ENCODE assay signal across 8 cellular contexts in the genomic region with DNA sequence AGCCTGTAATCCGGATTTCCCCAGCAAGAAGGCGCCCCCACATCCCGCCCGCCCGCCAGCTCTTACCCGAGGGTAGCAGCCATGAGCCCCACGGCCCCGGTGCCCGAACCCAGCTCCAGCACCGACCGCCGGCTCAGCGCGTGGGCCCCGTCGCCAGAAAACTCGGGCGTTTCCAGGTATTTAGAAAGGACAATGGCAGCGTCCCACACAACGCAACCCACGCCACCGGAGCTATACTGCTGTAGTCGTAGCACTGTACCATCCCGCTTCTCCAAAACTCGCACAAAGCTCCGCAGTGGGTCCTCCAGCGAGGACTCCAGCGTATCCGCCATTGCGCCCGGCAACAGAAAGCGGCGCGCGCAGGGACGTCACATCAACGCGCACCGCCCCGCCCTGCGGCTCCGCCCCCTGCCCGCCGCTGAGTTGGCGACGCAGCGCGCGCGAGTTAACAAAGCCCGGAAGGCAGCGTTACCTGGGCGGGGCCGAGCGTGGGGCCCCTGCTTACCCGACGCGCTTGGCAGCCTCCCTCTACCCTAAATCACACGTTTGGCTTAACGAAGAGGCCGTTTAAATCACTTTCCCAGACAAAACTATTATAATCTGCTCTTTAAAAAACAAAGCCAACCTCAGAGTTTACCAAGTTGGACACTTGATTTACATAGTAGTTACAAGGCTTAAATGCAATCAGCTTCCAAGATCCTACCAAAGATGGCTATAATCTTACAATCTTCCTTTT.
DNase-seq lines count a peak whose midpoint lies in the region; ATAC-seq lines count a peak whose summit lies in the region.

TSS of gene VCPKMT (minus strand) at position 352 of the 736 bp plus-strand sequence. CDS start at position 332, 20 bp downstream.

- H3K4me3 ChIP-seq in GM08714 (ENCODE audit: low read length): peak within 1 kb of the TSS; percentile 86
- H3K4me3 ChIP-seq in SK-N-MC: peak within 1 kb of the TSS; percentile 99

- H3K9me3 Mint-ChIP-seq in activated naive CD4-positive, alpha-beta T cell treated with anti-CD3 and anti-CD28 coated beads, Interleukin-2, amount 10 ng/mL, durations not matched to agents 7 days and 5 days: no peaks in the 10 kb centered on the region

- peak within 1 kb of the TSS; percentile 97 for H3K27ac Mint-ChIP-seq in activated naive CD4-positive, alpha-beta T cell treated with anti-CD3 and anti-CD28 coated beads, Interleukin-2, amount 10 ng/mL, durations not matched to agents 7 days and 5 days

- peaks cover 39% of the 10 kb centered on the region for H3K36me3 ChIP-seq in SK-N-MC (ENCODE audit: insufficient read depth, low read length)

- CTCF ChIA-PET in activated naive CD4-positive, alpha-beta T cell treated with anti-CD3 and anti-CD28 coated beads, Interleukin-2, amount 10 ng/mL, durations not matched to agents 7 days and 5 days (lab: Charles Lee): interaction anchor here (0.7 to 1.5 kb wide), 5 partner anchors 62 to 264 kb away, joined by 3 to 6 read pairs (median 4); partner anchors contain the start of gene NEMF

- peak within 1 kb of the TSS; percentile 96 for H3K27ac ChIP-seq in SK-N-MC

- peaks cover 41% of the 10 kb centered on the region for H3K4me1 Mint-ChIP-seq in activated naive CD4-positive, alpha-beta T cell treated with anti-CD3 and anti-CD28 coated beads, Interleukin-2, amount 10 ng/mL, durations not matched to agents 7 days and 5 days

- peaks cover 32% of the 10 kb centered on the region for H3K36me3 Mint-ChIP-seq in activated naive CD4-positive, alpha-beta T cell treated with anti-CD3 and anti-CD28 coated beads, Interleukin-2, amount 10 ng/mL, durations not matched to agents 7 days and 5 days

- no peaks in the 10 kb centered on the region for H3K27me3 Mint-ChIP-seq in activated naive CD4-positive, alpha-beta T cell treated with anti-CD3 and anti-CD28 coated beads, Interleukin-2, amount 10 ng/mL, durations not matched to agents 7 days and 5 days

- H3K9me3 ChIP-seq in SK-N-MC (ENCODE audit: low read depth, low read length): no peaks in the 10 kb centered on the region

- peak; percentile 94 for ATAC-seq in HG02588 (IDR thresholded peaks at IDR 0.05; ENCODE audit: unreplicated experiment)

- H3K9ac ChIP-seq in SK-N-MC (ENCODE audit: insufficient read length): peak within 1 kb of the TSS; percentile 92

- peak within 1 kb of the TSS; percentile 96 for H3K4me3 Mint-ChIP-seq in activated naive CD4-positive, alpha-beta T cell treated with anti-CD3 and anti-CD28 coated beads, Interleukin-2, amount 10 ng/mL, durations not matched to agents 7 days and 5 days

- DNase-seq in NCI-H1048 (lab: John Stamatoyannopoulos, UW): peak; percentile 92
- peak; percentile 67 for DNase-seq in SK-N-MC (ENCODE audit: low read depth, low spot score)
- peak; percentile 96 for DNase-seq in activated naive CD4-positive, alpha-beta T cell treated with anti-CD3 and anti-CD28 coated beads, Interleukin-2, amount 10 ng/mL, durations not matched to agents 7 days and 5 days
- DNase-seq in globus pallidus (ENCODE audit: low spot score): peak; percentile 89
- DNase-seq in non-pigmented ciliary epithelial cell (ENCODE audit: low read depth): peak; percentile 62
- DNase-seq in superior temporal gyrus (ENCODE audit: extremely low spot score): peak; percentile 94

Comparison
In these comparisons a context has a peak if more than half of its experiments do, and no peak if none do; other contexts are left out.
1. Peak in every context shown above with its lines: DNase-seq, ATAC-seq, H3K4me3 ChIP-seq and H3K27ac ChIP-seq.